12 cellular contexts compared by ENCODE assay signal in genomic region chr5:164672931-164673694, GRCh38.
A peak's percentile ranks its signal among the peaks of the same experiment; 100 is the strongest.
DNase-seq lines count a peak whose midpoint lies in the region; ATAC-seq and TF ChIP-seq lines count a peak whose summit lies in the region.
"Had no signal": no experiment of that assay in that cellular context is flagged by ENCODE, and none has a peak within 500 bp of the region (broad histone marks: within the 10 kb centered on the region; RNA-seq: fewer than 3 reads in every experiment).

No MANE protein-coding gene starts in this region.

- POLR2A ChIA-PET in CD8-positive, alpha-beta memory T cell (lab: Charles Lee): no interaction called here

- H3K4me3 ChIP-seq in foreskin fibroblast (ENCODE audit: low read depth in 1 of 2, low read length in 2 of 2): no peak overlapping the region
- no peak overlapping the region for H3K4me3 ChIP-seq in CD8-positive, alpha-beta memory T cell (ENCODE audit: low read length)

- peak; percentile 24 for TF ChIP-seq CTCF in GM13977 (IDR thresholded peaks at IDR 0.05; ENCODE audit: extremely low read depth, insufficient read depth, missing control alignments)
- TF ChIP-seq CTCF in nephron progenitor cell (IDR thresholded peaks at IDR 0.05): peak; percentile 29
- no peak for TF ChIP-seq CTCF in foreskin fibroblast (IDR thresholded peaks at IDR 0.05; ENCODE audit: low read depth, low read length)

- H3K4me1 ChIP-seq in CD8-positive, alpha-beta memory T cell (ENCODE audit: insufficient read depth, low read length): no peaks in the 10 kb centered on the region

- peaks cover 6% of the 10 kb centered on the region for H3K36me3 Mint-ChIP-seq in nephron progenitor cell (ENCODE audit: low read depth)
- no peaks in the 10 kb centered on the region for H3K36me3 Mint-ChIP-seq in CD8-positive, alpha-beta memory T cell
- H3K36me3 Mint-ChIP-seq: activated naive CD4-positive, alpha-beta T cell treated with anti-CD3 and anti-CD28 coated beads, Interleukin-2, amount 10 ng/mL, durations not matched to agents 7 days and 5 days had no signal

- no peaks in the 10 kb centered on the region for H3K9me3 ChIP-seq in CD8-positive, alpha-beta memory T cell (ENCODE audit: low read length)

- no peaks in the 10 kb centered on the region for H3K4me1 Mint-ChIP-seq in nephron progenitor cell
- H3K4me1 Mint-ChIP-seq in CD8-positive, alpha-beta memory T cell: no peaks in the 10 kb centered on the region
- H3K4me1 Mint-ChIP-seq: activated naive CD4-positive, alpha-beta T cell treated with anti-CD3 and anti-CD28 coated beads, Interleukin-2, amount 10 ng/mL, durations not matched to agents 7 days and 5 days; T-helper 17 cell had no signal

- CTCF ChIA-PET in CD8-positive, alpha-beta memory T cell (lab: Charles Lee): no interaction called here

- H3K27me3 ChIP-seq in CD8-positive, alpha-beta memory T cell (ENCODE audit: insufficient read depth, low read length, poor library complexity, severe bottlenecking): no peaks in the 10 kb centered on the region

- no peak overlapping the region for H3K27ac ChIP-seq in CD8-positive, alpha-beta memory T cell (ENCODE audit: low read depth, low read length)

- H3K27me3 Mint-ChIP-seq in nephron progenitor cell (ENCODE audit: low read depth, poor library complexity): no peaks in the 10 kb centered on the region
- no peaks in the 10 kb centered on the region for H3K27me3 Mint-ChIP-seq in CD8-positive, alpha-beta memory T cell
- H3K27me3 Mint-ChIP-seq: activated naive CD4-positive, alpha-beta T cell treated with anti-CD3 and anti-CD28 coated beads, Interleukin-2, amount 10 ng/mL, durations not matched to agents 7 days and 5 days; T-helper 17 cell had no signal

- in situ Hi-C loops in GM13977 (cut with MboI; ENCODE audit: low pct_unique_long_range_greater_than_20kb, low sequenced_read_pairs, unreplicated experiment): no loop called here

- no peaks in the 10 kb centered on the region for H3K36me3 ChIP-seq in CD8-positive, alpha-beta memory T cell (ENCODE audit: insufficient read depth, low read length)

- peak; percentile 55 for ATAC-seq in HG03342 (IDR thresholded peaks at IDR 0.05; ENCODE audit: unreplicated experiment)
- ATAC-seq in GM21367 (IDR thresholded peaks at IDR 0.05; ENCODE audit: unreplicated experiment): no peak
- ATAC-seq: T-helper 17 cell had no signal

- DNase-seq in GM13977 (ENCODE audit: low spot score) (no peak), SW480 (ENCODE audit: low spot score) (peak; percentile 36), nephron progenitor cell (no peak), foreskin fibroblast (no peak), NCI-H1436 (lab: John Stamatoyannopoulos, UW) (no peak)
- no peak for DNase-seq in CD8-positive, alpha-beta memory T cell
- DNase-seq: activated naive CD4-positive, alpha-beta T cell treated with anti-CD3 and anti-CD28 coated beads, Interleukin-2, amount 10 ng/mL, durations not matched to agents 7 days and 5 days; NCI-H2029 treated with DMSO at 0.1 percent for 48 hours; stimulated activated CD4-positive, alpha-beta T cell treated with anti-CD3 and anti-CD28 coated beads, Interleukin-1b, Interleukin-23, amount 100 ng/mL, for 48 hours; T-helper 17 cell had no signal

- no peak overlapping the region for H3K4me3 Mint-ChIP-seq in nephron progenitor cell
- no peak overlapping the region for H3K4me3 Mint-ChIP-seq in CD8-positive, alpha-beta memory T cell
- H3K4me3 Mint-ChIP-seq: activated naive CD4-positive, alpha-beta T cell treated with anti-CD3 and anti-CD28 coated beads, Interleukin-2, amount 10 ng/mL, durations not matched to agents 7 days and 5 days; T-helper 17 cell had no signal

- H3K27ac Mint-ChIP-seq in nephron progenitor cell: no peak overlapping the region
- no peak overlapping the region for H3K27ac Mint-ChIP-seq in CD8-positive, alpha-beta memory T cell
- H3K27ac Mint-ChIP-seq: activated naive CD4-positive, alpha-beta T cell treated with anti-CD3 and anti-CD28 coated beads, Interleukin-2, amount 10 ng/mL, durations not matched to agents 7 days and 5 days; T-helper 17 cell had no signal

- H3K9me3 Mint-ChIP-seq in nephron progenitor cell: peaks cover 6% of the 10 kb centered on the region
- H3K9me3 Mint-ChIP-seq in CD8-positive, alpha-beta memory T cell: peaks cover 0 to 17% (median 4%) of the 10 kb centered on the region in 5 donors
